25 cellular contexts compared by ENCODE assay signal in the genomic region with DNA sequence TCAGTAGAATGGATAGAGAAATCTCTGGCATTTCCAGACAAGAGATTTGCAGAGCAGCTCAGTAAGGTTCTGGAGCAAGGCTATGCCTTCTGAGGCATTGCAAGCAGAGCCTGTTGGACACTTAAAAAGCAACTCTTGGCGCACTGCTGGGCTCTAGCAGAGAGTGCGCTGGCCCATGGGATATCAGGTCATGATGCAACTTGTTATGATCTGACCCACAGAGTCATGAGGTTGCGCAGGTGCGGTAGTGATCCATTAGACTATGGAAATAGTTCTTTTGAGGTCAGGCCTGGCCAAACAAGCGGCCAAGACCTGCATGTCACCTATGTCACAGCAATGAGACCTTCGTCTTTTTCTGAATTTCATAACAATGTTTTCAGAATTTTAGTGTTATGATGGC.
DNase-seq lines count a peak whose midpoint lies in the region; ATAC-seq and TF ChIP-seq lines count a peak whose summit lies in the region.
"Had no signal": no experiment of that assay in that cellular context is flagged by ENCODE, and none has a peak within 500 bp of the region (broad histone marks: within the 10 kb centered on the region; RNA-seq: fewer than 3 reads in every experiment).

No MANE protein-coding gene starts in this region.

- no peaks in the 10 kb centered on the region for H3K36me3 Mint-ChIP-seq in chondrocyte (ENCODE audit: low read depth)
- H3K36me3 Mint-ChIP-seq: CD14-positive monocyte, WTC11 had no signal

- peaks cover 37% of the 10 kb centered on the region for H3K4me1 Mint-ChIP-seq in chondrocyte (ENCODE audit: low read depth)
- H3K4me1 Mint-ChIP-seq: WTC11 had no signal

- TF ChIP-seq POLR2A in heart left ventricle (IDR thresholded peaks at IDR 0.05) = no peak

- peak overlapping the region in 9 of 12 donors; percentile 5 to 72 (median 46) for H3K27ac ChIP-seq in heart left ventricle
- peak overlapping the region; percentile 7 for H3K27ac ChIP-seq in upper lobe of right lung
- H3K27ac ChIP-seq: upper lobe of left lung had no signal

- H3K27me3 ChIP-seq in heart left ventricle = no peaks in the 10 kb centered on the region
- H3K27me3 ChIP-seq in upper lobe of right lung = no peaks in the 10 kb centered on the region
- H3K27me3 ChIP-seq: upper lobe of left lung had no signal

- H3K9me3 Mint-ChIP-seq in chondrocyte (ENCODE audit: low read depth) = peaks cover 7% of the 10 kb centered on the region
- H3K9me3 Mint-ChIP-seq: T-helper 1 cell treated with Interleukin-12 subunit alpha and Interleukin-12 subunit beta and Interleukin-4 antibody, amounts not matched to agents 30 μg/mL and 1 μg/mL, for 36 hours had no signal

- no peak overlapping the region for H3K4me3 Mint-ChIP-seq in chondrocyte (ENCODE audit: unreplicated experiment)
- H3K4me3 Mint-ChIP-seq: CD14-positive monocyte; T-helper 1 cell treated with Interleukin-12 subunit alpha and Interleukin-12 subunit beta and Interleukin-4 antibody, amounts not matched to agents 30 μg/mL and 1 μg/mL, for 36 hours; WTC11 had no signal

- H3K36me3 ChIP-seq in heart left ventricle (no peaks in the 10 kb centered on the region), upper lobe of right lung (no peaks in the 10 kb centered on the region)
- H3K36me3 ChIP-seq: HAP-1, upper lobe of left lung had no signal

- H3K27me3 Mint-ChIP-seq in chondrocyte (ENCODE audit: low read depth) = no peaks in the 10 kb centered on the region

- ATAC-seq in heart left ventricle = peak in 3 of 4 donors; percentile 16 to 47 (median 46)
- no peak for ATAC-seq in left cardiac atrium
- no peak for ATAC-seq in upper lobe of right lung
- ATAC-seq in HG03135 (IDR thresholded peaks at IDR 0.05; ENCODE audit: unreplicated experiment) = no peak
- ATAC-seq: GM12878; stimulated activated naive CD8-positive, alpha-beta T cell treated with anti-CD3 and anti-CD28 coated beads, Interleukin-15, Interleukin-2, amounts not matched to agents 100 U/mL and 50 U/mL, for 24 hours; WTC11 had no signal

- intact Hi-C loops in heart left ventricle (cut with DNase I) = no loop called here
- intact Hi-C loops in left cardiac atrium (cut with DNase I) = no loop called here
- intact Hi-C loops in upper lobe of right lung (cut with DNase I) = no loop called here

- H3K4me3 ChIP-seq in heart left ventricle (no peak overlapping the region), upper lobe of right lung (no peak overlapping the region)
- H3K4me3 ChIP-seq: coronary artery, GM12878, HAP-1, upper lobe of left lung had no signal

- H3K9me3 ChIP-seq in heart left ventricle (no peaks in the 10 kb centered on the region), upper lobe of right lung (no peaks in the 10 kb centered on the region)
- H3K9me3 ChIP-seq: HAP-1, upper lobe of left lung had no signal

- H3K4me1 ChIP-seq in heart left ventricle (peaks cover 0 to 33% (median 4%) of the 10 kb centered on the region in 12 donors), upper lobe of right lung (no peaks in the 10 kb centered on the region)
- H3K4me1 ChIP-seq: HAP-1, upper lobe of left lung had no signal

- TF ChIP-seq CTCF in heart left ventricle (IDR thresholded peaks at IDR 0.05) (no peak), chondrocyte (IDR thresholded peaks at IDR 0.05) (no peak), upper lobe of right lung (IDR thresholded peaks at IDR 0.05) (no peak)

- peak overlapping the region; percentile 88 for H3K27ac Mint-ChIP-seq in chondrocyte (ENCODE audit: unreplicated experiment)
- H3K27ac Mint-ChIP-seq: CD14-positive monocyte; T-helper 1 cell treated with Interleukin-12 subunit alpha and Interleukin-12 subunit beta and Interleukin-4 antibody, amounts not matched to agents 30 μg/mL and 1 μg/mL, for 36 hours; WTC11 had no signal

- WGBS in heart left ventricle, 4 donors = 69 to 85% (median 82%) methylated on average over 5 to 6 of the region's 6 CpGs

- DNase-seq in heart left ventricle = peak in 2 of 5 donors; percentile 16 to 42
- DNase-seq in left cardiac atrium = no peak
- no peak for DNase-seq in chondrocyte (ENCODE audit: low spot score)
- peak; percentile 24 to 75 for DNase-seq in lung microvascular endothelial cell (ENCODE audit: low read depth in 2 of 2)
- DNase-seq in upper lobe of right lung = no peak
- no peak for DNase-seq in Ammon's horn (ENCODE audit: low spot score)
- no peak for DNase-seq in activated naive CD4-positive, alpha-beta T cell (lab: John Stamatoyannopoulos, UW)
- DNase-seq: activated CD4-positive, alpha-beta T cell treated with anti-CD3 and anti-CD28 coated beads, Interleukin-2, amount 50 U/mL, for 48 hours; activated naive CD4-positive, alpha-beta T cell treated with anti-CD3 and anti-CD28 coated beads, Interleukin-2, amount 50 U/mL, for 16 hours; activated T-cell treated with anti-CD3 and anti-CD28 coated beads for 4 hours; DMS 273 treated with DMSO at 0.1 percent for 48 hours; GF-D8; NCI-H1436 treated with DMSO at 0.1 percent for 48 hours; NCI-H2171; occipital lobe; SHP77; stimulated activated naive CD8-positive, alpha-beta T cell treated with anti-CD3 and anti-CD28 coated beads, Interleukin-15, Interleukin-2, amounts not matched to agents 100 U/mL and 50 U/mL, for 24 hours; upper lobe of left lung had no signal

Comparison
In these comparisons a context has a peak if more than half of its experiments do, and no peak if none do; other contexts are left out.
1. ATAC-seq: peak in heart left ventricle (3 of 4); none in left cardiac atrium (0 of 2), upper lobe of right lung (single experiment) and HG03135 (single experiment).
2. DNase-seq: peak in lung microvascular endothelial cell (2 of 2); none in left cardiac atrium (single experiment), chondrocyte (single experiment), upper lobe of right lung (single experiment), Ammon's horn (single experiment) and activated naive CD4-positive, alpha-beta T cell (0 of 4).